In genomic region chr16:85334718-85335583, GRCh38 we compare ENCODE assay signal across 1 cellular context.
A peak's percentile ranks its signal among the peaks of the same experiment; 100 is the strongest.
TF ChIP-seq lines count a peak whose summit lies in the region.

No MANE protein-coding gene starts in this region.

TF ChIP-seq in K562, 482 proteins besides CTCF, POLR2A, EP300 and RAD21 (continued from another document and continues in another):
- TF ChIP-seq ATF6 (CRISPR knock-in tag; IDR thresholded peaks at IDR 0.05) (0 out of 2 replicates have a peak, but pooled peaks have one; percentile 55), RBBP5 (IDR thresholded peaks at IDR 0.05; ENCODE audit: borderline replicate concordance, insufficient read depth, low read length, poor library complexity, severe bottlenecking) (no peak), PCBP2 (IDR thresholded peaks at IDR 0.05; ENCODE audit: low read depth, low read length, poor library complexity, severe bottlenecking) (no peak), MCM7 (IDR thresholded peaks at IDR 0.05) (no peak), HNRNPUL1 (IDR thresholded peaks at IDR 0.05; ENCODE audit: low read length) (no peak), ILF3 (IDR thresholded peaks at IDR 0.05; ENCODE audit: borderline replicate concordance) (no peak), ZNF561 (CRISPR knock-in tag; conservative IDR thresholded peaks at IDR 0.05) (no peak), JUNB (CRISPR knock-in tag; conservative IDR thresholded peaks at IDR 0.05) (no peak), MCM2 (IDR thresholded peaks at IDR 0.05; ENCODE audit: low read depth) (no peak), THRAP3 (IDR thresholded peaks at IDR 0.05; ENCODE audit: borderline replicate concordance) (no peak), PKNOX1 (IDR thresholded peaks at IDR 0.05) (no peak; the same call in 1 of the 2 replicates), RBM25 (IDR thresholded peaks at IDR 0.05; ENCODE audit: low read depth, low read length, severe bottlenecking) (no peak), XRCC3 (IDR thresholded peaks at IDR 0.05) (no peak), ZBTB33 (CRISPR knock-in tag; IDR thresholded peaks at IDR 0.05) (no peak), E2F5 (CRISPR knock-in tag; IDR thresholded peaks at IDR 0.05) (no peak), CTBP1 (IDR thresholded peaks at IDR 0.05; ENCODE audit: borderline replicate concordance) (peak; percentile 71), ZNF696 (CRISPR knock-in tag; conservative IDR thresholded peaks at IDR 0.05) (no peak), MTF1 (CRISPR knock-in tag; IDR thresholded peaks at IDR 0.05; ENCODE audit: borderline replicate concordance) (peak; percentile 42; the same call in 1 of the 2 replicates), PPARD (CRISPR knock-in tag; IDR thresholded peaks at IDR 0.05) (no peak), KHSRP (IDR thresholded peaks at IDR 0.05) (no peak), CC2D1A (IDR thresholded peaks at IDR 0.05) (no peak), ATF3 (IDR thresholded peaks at IDR 0.05) (no peak), ATF3 (CRISPR knock-in tag; conservative IDR thresholded peaks at IDR 0.05) (no peak), LARP7 (IDR thresholded peaks at IDR 0.05) (no peak), L3MBTL2 (IDR thresholded peaks at IDR 0.05) (peak; percentile 66), CREBBP (IDR thresholded peaks at IDR 0.05; ENCODE audit: low read depth, low read length) (no peak), RB1 (IDR thresholded peaks at IDR 0.05; ENCODE audit: low read depth) (no peak), GTF3C2 (IDR thresholded peaks at IDR 0.05; ENCODE audit: borderline replicate concordance, extremely low read depth, insufficient read length) (no peak), MAFG (tag; conservative IDR thresholded peaks at IDR 0.05) (peak; percentile 95), RBM39 (optimal IDR thresholded peaks at IDR 0.05; ENCODE audit: low read depth, low read length) (no peak), SMARCB1 (IDR thresholded peaks at IDR 0.05; ENCODE audit: insufficient read length, low read depth) (no peak), TSC22D4 (tag; IDR thresholded peaks at IDR 0.05) (no peak), NFYB (IDR thresholded peaks at IDR 0.05; ENCODE audit: extremely low read depth, insufficient read length) (no peak), RFX1 (IDR thresholded peaks at IDR 0.05) (peak; percentile 83; the same call in 1 of the 2 replicates), ILK (tag; IDR thresholded peaks at IDR 0.05; ENCODE audit: borderline replicate concordance, low read depth) (no peak), ZNF253 (CRISPR knock-in tag; conservative IDR thresholded peaks at IDR 0.05) (no peak), ZNF316 (IDR thresholded peaks at IDR 0.05) (peak; percentile 98), TAF1 (IDR thresholded peaks at IDR 0.05; ENCODE audit: control insufficient read depth, extremely low read depth, insufficient read depth, low read length, severe bottlenecking) (peak; percentile 32), SMARCC2 (IDR thresholded peaks at IDR 0.05; ENCODE audit: low read depth) (peak; percentile 51; the same call in 1 of the 2 replicates), PREB (CRISPR knock-in tag; IDR thresholded peaks at IDR 0.05) (no peak), RERE (CRISPR knock-in tag; IDR thresholded peaks at IDR 0.05; ENCODE audit: borderline replicate concordance) (no peak), SIN3A (IDR thresholded peaks at IDR 0.05; ENCODE audit: borderline replicate concordance in 2 of 2, control insufficient read depth in 1 of 2, low read depth in 2 of 2, low read length in 2 of 2) (peak; percentile 40 to 48; a peak in 1 of 4 replicates), FOXA3 (CRISPR knock-in tag; conservative IDR thresholded peaks at IDR 0.05 in 1 of 2, IDR thresholded peaks at IDR 0.05 in 1 of 2) (peak in 1 of 2 experiments; percentile 48; a peak in 2 of 4 replicates), ZKSCAN8 (CRISPR knock-in tag; IDR thresholded peaks at IDR 0.05) (peak; percentile 86), ETV5 (CRISPR knock-in tag; IDR thresholded peaks at IDR 0.05; ENCODE audit: low read depth) (peak; percentile 60; the same call in 1 of the 2 replicates), ZFPM2 (CRISPR knock-in tag; IDR thresholded peaks at IDR 0.05) (no peak), ZNF589 (CRISPR knock-in tag; IDR thresholded peaks at IDR 0.05; ENCODE audit: low read depth) (peak; percentile 91), CSDE1 (IDR thresholded peaks at IDR 0.05) (no peak)
- TF ChIP-seq, protein P1, sequence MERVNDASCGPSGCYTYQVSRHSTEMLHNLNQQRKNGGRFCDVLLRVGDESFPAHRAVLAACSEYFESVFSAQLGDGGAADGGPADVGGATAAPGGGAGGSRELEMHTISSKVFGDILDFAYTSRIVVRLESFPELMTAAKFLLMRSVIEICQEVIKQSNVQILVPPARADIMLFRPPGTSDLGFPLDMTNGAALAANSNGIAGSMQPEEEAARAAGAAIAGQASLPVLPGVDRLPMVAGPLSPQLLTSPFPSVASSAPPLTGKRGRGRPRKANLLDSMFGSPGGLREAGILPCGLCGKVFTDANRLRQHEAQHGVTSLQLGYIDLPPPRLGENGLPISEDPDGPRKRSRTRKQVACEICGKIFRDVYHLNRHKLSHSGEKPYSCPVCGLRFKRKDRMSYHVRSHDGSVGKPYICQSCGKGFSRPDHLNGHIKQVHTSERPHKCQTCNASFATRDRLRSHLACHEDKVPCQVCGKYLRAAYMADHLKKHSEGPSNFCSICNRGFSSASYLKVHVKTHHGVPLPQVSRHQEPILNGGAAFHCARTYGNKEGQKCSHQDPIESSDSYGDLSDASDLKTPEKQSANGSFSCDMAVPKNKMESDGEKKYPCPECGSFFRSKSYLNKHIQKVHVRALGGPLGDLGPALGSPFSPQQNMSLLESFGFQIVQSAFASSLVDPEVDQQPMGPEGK (CRISPR knock-in tag; IDR thresholded peaks at IDR 0.05; ENCODE audit: borderline replicate concordance): no peak
- TF ChIP-seq, protein P2, sequence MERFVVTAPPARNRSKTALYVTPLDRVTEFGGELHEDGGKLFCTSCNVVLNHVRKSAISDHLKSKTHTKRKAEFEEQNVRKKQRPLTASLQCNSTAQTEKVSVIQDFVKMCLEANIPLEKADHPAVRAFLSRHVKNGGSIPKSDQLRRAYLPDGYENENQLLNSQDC (CRISPR knock-in tag; IDR thresholded peaks at IDR 0.05): no peak
